In the genomic region with DNA sequence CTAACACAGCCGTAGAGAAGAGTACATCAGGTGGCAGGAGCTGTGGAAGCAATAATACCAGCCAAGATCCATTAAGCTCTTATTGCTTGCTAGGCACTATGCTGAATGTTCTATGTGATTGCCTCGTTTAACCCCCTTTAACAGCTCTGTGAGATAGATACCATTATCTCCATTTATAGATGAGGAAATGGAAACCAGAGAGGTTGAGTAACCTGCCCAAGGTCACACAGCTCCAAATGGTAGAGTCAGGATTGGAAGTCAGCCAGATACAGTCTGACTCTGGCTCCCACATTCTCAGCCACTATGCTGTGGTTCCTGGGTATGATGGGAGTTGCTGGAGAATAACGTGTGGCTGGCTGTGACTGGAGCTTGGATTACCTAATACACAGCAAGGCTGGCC, we compare ENCODE assay signal across 27 cellular contexts.
"Had no signal": no experiment of that assay in that cellular context is flagged by ENCODE, and none has a peak within 500 bp of the region (broad histone marks: within the 10 kb centered on the region; RNA-seq: fewer than 3 reads in every experiment).

No MANE protein-coding gene starts in this region.

- H3K27me3 ChIP-seq: neural progenitor cell, ovary, testis had no signal

- ATAC-seq: natural killer cell; psoas muscle; right cardiac atrium; sciatic nerve; stimulated activated memory B cell treated with anti-CD40 and anti-IgM and Interleukin-4, amounts not matched to agents 10 μg/mL and 1 μg/mL and 100 μg/mL, for 72 hours; stimulated activated naive CD8-positive, alpha-beta T cell treated with anti-CD3 and anti-CD28 coated beads, Interleukin-15, amount 100 ng/mL, for 72 hours; stimulated activated naive CD8-positive, alpha-beta T cell treated with anti-CD3 and anti-CD28 coated beads, Interleukin-15, Interleukin-2, amounts not matched to agents 100 U/mL and 50 U/mL, for 24 hours; upper lobe of right lung had no signal

- H3K9me3 ChIP-seq: ovary, psoas muscle, spleen, suprapubic skin, testis, transverse colon, upper lobe of right lung, uterus had no signal

- H2AFZ ChIP-seq: parathyroid adenoma had no signal

- H3K36me3 ChIP-seq: neural progenitor cell, ovary, spleen, suprapubic skin, tibial artery, transverse colon, upper lobe of right lung, uterus had no signal

- H3K79me2 ChIP-seq: parathyroid adenoma had no signal

- H3K4me3 ChIP-seq: neural progenitor cell, ovary, psoas muscle, skin epidermis, smooth muscle cell, spleen, suprapubic skin, testis, tibial artery, transverse colon, upper lobe of right lung, uterus had no signal

- H3K27ac ChIP-seq: neural progenitor cell, ovary, parathyroid adenoma, psoas muscle, skin epidermis, suprapubic skin, testis, tibial artery, transverse colon, upper lobe of right lung, uterus had no signal

- H3K4me2 ChIP-seq: neural progenitor cell, smooth muscle cell had no signal

- H3K4me1 ChIP-seq: neural progenitor cell, parathyroid adenoma, psoas muscle, testis, tibial artery, transverse colon, upper lobe of right lung, uterus had no signal

- DNase-seq: natural killer cell; occipital lobe; ovary; psoas muscle; right cardiac atrium; spleen; stimulated activated CD4-positive, alpha-beta T cell treated with anti-CD3 and anti-CD28 coated beads, Interleukin-12 subunit alpha, Interleukin-12 subunit beta, amount 100 ng/mL, for 4 hours; stimulated activated CD4-positive, alpha-beta T cell treated with anti-CD3 and anti-CD28 coated beads, Interleukin-1b, Interleukin-23, amount 100 ng/mL, for 48 hours; stimulated activated CD4-positive, alpha-beta T cell treated with anti-CD3 and anti-CD28 coated beads, Interleukin-4, amount 100 ng/mL, for 1 hour; stimulated activated CD4-positive, alpha-beta T cell treated with anti-CD3 and anti-CD28 coated beads, Interleukin-4, amount 100 ng/mL, for 4 hours; stimulated activated CD8-positive, alpha-beta memory T cell treated with anti-CD3 and anti-CD28 coated beads, Interleukin-4, amount 100 ng/mL, for 48 hours; stimulated activated naive CD4-positive, alpha-beta T cell; stimulated activated naive CD8-positive, alpha-beta T cell treated with anti-CD3 and anti-CD28 coated beads, Interleukin-15, amount 100 ng/mL, for 72 hours; stimulated activated naive CD8-positive, alpha-beta T cell treated with anti-CD3 and anti-CD28 coated beads, Interleukin-15, Interleukin-2, amounts not matched to agents 100 U/mL and 50 U/mL, for 24 hours; substantia nigra; testis; tibial artery; transverse colon; upper lobe of right lung; uterus had no signal

- H3K9ac ChIP-seq: neural progenitor cell, parathyroid adenoma had no signal
